ENCODE assay signal across 20 cellular contexts in genomic region chr18:48138211-48138610, GRCh38.
A peak's percentile ranks its signal among the peaks of the same experiment; 100 is the strongest.
DNase-seq lines count a peak whose midpoint lies in the region; TF ChIP-seq lines count a peak whose summit lies in the region.
"Had no signal": no experiment of that assay in that cellular context is flagged by ENCODE, and none has a peak within 500 bp of the region (broad histone marks: within the 10 kb centered on the region; RNA-seq: fewer than 3 reads in every experiment).

No MANE protein-coding gene starts in this region.

- no peaks in the 10 kb centered on the region for H3K9me3 Mint-ChIP-seq in CD4-positive, alpha-beta memory T cell
- H3K9me3 Mint-ChIP-seq: activated B cell treated with CpG ODN at 0.5 μM for 24 hours; activated T-cell treated with anti-CD3 and anti-CD28 coated beads, Interleukin-2, amount 50 U/mL, for 72 hours had no signal

- H3K4me3 ChIP-seq in H7 (ENCODE audit: insufficient read depth, low read depth, low read length) (no peak overlapping the region), esophagus squamous epithelium (peak overlapping the region in 1 of 4 donors; percentile 88), skin epidermis (no peak overlapping the region), tibial artery (no peak overlapping the region)
- no peak overlapping the region for H3K4me3 ChIP-seq in CD4-positive, alpha-beta memory T cell (ENCODE audit: low read length in 2 of 2)
- H3K4me3 ChIP-seq: K562 had no signal

- no peaks in the 10 kb centered on the region for H3K9me3 ChIP-seq in esophagus squamous epithelium
- H3K9me3 ChIP-seq in tibial artery: no peaks in the 10 kb centered on the region
- H3K9me3 ChIP-seq in CD4-positive, alpha-beta memory T cell (ENCODE audit: control insufficient read depth in 1 of 2, low read length in 2 of 2): no peaks in the 10 kb centered on the region

- peaks cover 6 to 9% (median 7%) of the 10 kb centered on the region in 4 donors for H3K4me1 Mint-ChIP-seq in CD4-positive, alpha-beta memory T cell

- TF ChIP-seq POLR2A in esophagus squamous epithelium (IDR thresholded peaks at IDR 0.05): no peak

- 33 to 35% methylated on average over 3 to 4 of the region's 4 CpGs for WGBS in esophagus squamous epithelium, 2 donors

- peak; percentile 69 for DNase-seq in H7
- peak; percentile 21 for DNase-seq in NCI-H345 treated with DMSO at 0.1 percent for 48 hours (lab: John Stamatoyannopoulos, UW; ENCODE audit: unreplicated experiment)
- DNase-seq in esophagus squamous epithelium (lab: John Stamatoyannopoulos, UW): no peak
- DNase-seq in tibial artery: no peak
- DNase-seq in CD4-positive, alpha-beta memory T cell: no peak
- DNase-seq in NCI-H2227 treated with DMSO at 0.1 percent for 48 hours (lab: John Stamatoyannopoulos, UW): no peak
- DNase-seq: activated B cell treated with CpG ODN at 0.5 μM for 24 hours; activated T-cell treated with anti-CD3 and anti-CD28 coated beads, Interleukin-2, amount 50 U/mL, for 72 hours; central memory CD4-positive, alpha-beta T cell; hippocampal formation; mesenchymal stem cell; NCI-H1105; nucleus accumbens; right cardiac atrium; SIG-M5; stimulated activated CD4-positive, alpha-beta T cell treated with anti-CD3 and anti-CD28 coated beads, Interleukin-1b, Interleukin-23, amount 100 ng/mL, for 48 hours; T-helper 2 cell had no signal

- H3K4me1 ChIP-seq in esophagus squamous epithelium (peaks cover 31 to 100% (median 54%) of the 10 kb centered on the region in 3 donors), tibial artery (peaks cover 0 to 54% (median 39%) of the 10 kb centered on the region in 4 donors)
- peaks cover 8% of the 10 kb centered on the region for H3K4me1 ChIP-seq in CD4-positive, alpha-beta memory T cell (ENCODE audit: insufficient read depth, low read length)

- CTCF ChIA-PET in CD4-positive, alpha-beta memory T cell (lab: Charles Lee; ENCODE audit: partially characterized antibody): no interaction called here

- H3K27me3 ChIP-seq in H7 (ENCODE audit: control insufficient read depth, insufficient read depth, low read length): peaks cover 52% of the 10 kb centered on the region
- peaks cover 0 to 20% (median 0%) of the 10 kb centered on the region in 4 donors for H3K27me3 ChIP-seq in esophagus squamous epithelium
- peaks cover 0 to 11% of the 10 kb centered on the region in 2 donors for H3K27me3 ChIP-seq in tibial artery
- H3K27me3 ChIP-seq in CD4-positive, alpha-beta memory T cell (ENCODE audit: insufficient read depth, low read length): peaks cover 8% of the 10 kb centered on the region

- H3K36me3 ChIP-seq in H7 (replicated peaks; ENCODE audit: control insufficient read depth, insufficient read depth, low read length) (no peaks in the 10 kb centered on the region), esophagus squamous epithelium (no peaks in the 10 kb centered on the region), tibial artery (no peaks in the 10 kb centered on the region)
- H3K36me3 ChIP-seq in CD4-positive, alpha-beta memory T cell (ENCODE audit: insufficient read depth, low read length): no peaks in the 10 kb centered on the region

- H3K27me3 Mint-ChIP-seq in CD4-positive, alpha-beta memory T cell: peaks cover 31 to 43% of the 10 kb centered on the region in 2 donors

- POLR2A ChIA-PET in CD4-positive, alpha-beta memory T cell (lab: Charles Lee; ENCODE audit: partially characterized antibody): no interaction called here

- TF ChIP-seq CTCF in esophagus squamous epithelium (IDR thresholded peaks at IDR 0.05): peak in 3 of 6 experiments; percentile 17 to 43 (median 37)
- TF ChIP-seq CTCF in tibial artery (IDR thresholded peaks at IDR 0.05): no peak

- intact Hi-C loops in esophagus squamous epithelium (cut with DNase I): no loop called here
- intact Hi-C loops in tibial artery (cut with DNase I; ENCODE audit: low total_unique reads): no loop called here
- intact Hi-C loops in CD4-positive, alpha-beta memory T cell (cut with micrococcal nuclease): no loop called here

- peak overlapping the region in 2 of 8 donors; percentile 46 to 81 for H3K4me3 Mint-ChIP-seq in CD4-positive, alpha-beta memory T cell
- H3K4me3 Mint-ChIP-seq: activated B cell treated with CpG ODN at 0.5 μM for 24 hours; activated T-cell treated with anti-CD3 and anti-CD28 coated beads, Interleukin-2, amount 50 U/mL, for 72 hours had no signal

- H3K27ac ChIP-seq in esophagus squamous epithelium (peak overlapping the region; percentile 88 to 97 (median 91)), skin epidermis (peak overlapping the region in 19 of 21 experiments; percentile 7 to 97 (median 91)), tibial artery (no peak overlapping the region)
- no peak overlapping the region for H3K27ac ChIP-seq in CD4-positive, alpha-beta memory T cell (ENCODE audit: low read depth, low read length)
- H3K27ac ChIP-seq: HL-60 had no signal

- no peaks in the 10 kb centered on the region for H3K36me3 Mint-ChIP-seq in CD4-positive, alpha-beta memory T cell

- no peak overlapping the region for H3K27ac Mint-ChIP-seq in CD4-positive, alpha-beta memory T cell
- H3K27ac Mint-ChIP-seq: activated B cell treated with CpG ODN at 0.5 μM for 24 hours; activated T-cell treated with anti-CD3 and anti-CD28 coated beads, Interleukin-2, amount 50 U/mL, for 72 hours had no signal

Comparison
In these comparisons a context has a peak if more than half of its experiments do, and no peak if none do; other contexts are left out.
1. DNase-seq: peak in H7 (single experiment) and NCI-H345 treated with DMSO at 0.1 percent for 48 hours (single experiment); none in esophagus squamous epithelium (single experiment), tibial artery (0 of 2), CD4-positive, alpha-beta memory T cell (0 of 5) and NCI-H2227 treated with DMSO at 0.1 percent for 48 hours (single experiment).
2. H3K27ac ChIP-seq: peak in esophagus squamous epithelium (4 of 4) and skin epidermis (19 of 21); none in tibial artery (0 of 2) and CD4-positive, alpha-beta memory T cell (single experiment).